In genomic region chr4:139295317-139296299, GRCh38 we compare ENCODE assay signal across 8 cellular contexts. TPM values are rescaled to one million over a fixed set of nuclear protein-coding genes. Genes with fewer than 3 reads are reported as not detected.
A peak's percentile ranks its signal among the peaks of the same experiment; 100 is the strongest.
DNase-seq lines count a peak whose midpoint lies in the region; ATAC-seq and TF ChIP-seq lines count a peak whose summit lies in the region.

No MANE protein-coding gene starts in this region.

- TF ChIP-seq CTCF in Loucy (conservative IDR thresholded peaks at IDR 0.05; ENCODE audit: low read length), result peak; percentile 84
- peak; percentile 96 for TF ChIP-seq CTCF in RWPE2 (IDR thresholded peaks at IDR 0.05; ENCODE audit: poor library complexity, severe bottlenecking)
- peak; percentile 94 for TF ChIP-seq CTCF in foreskin fibroblast (IDR thresholded peaks at IDR 0.05; ENCODE audit: low read depth, low read length)

- peak overlapping the region; percentile 82 for H3K4me2 ChIP-seq in Loucy (ENCODE audit: low read depth, low read length, poor library complexity, severe bottlenecking)

- H3K4me3 ChIP-seq in H7 (ENCODE audit: insufficient read depth, low read depth, low read length), result peak overlapping the region; percentile 77
- peak overlapping the region; percentile 97 for H3K4me3 ChIP-seq in Loucy (ENCODE audit: low read length, poor library complexity, severe bottlenecking)
- H3K4me3 ChIP-seq in RWPE2 (ENCODE audit: severe bottlenecking), result peak overlapping the region; percentile 72
- peak overlapping the region; percentile 86 to 92 for H3K4me3 ChIP-seq in foreskin fibroblast (ENCODE audit: low read depth in 1 of 2, low read length in 2 of 2)
- peak overlapping the region; percentile 83 for H3K4me3 ChIP-seq in neuron (ENCODE audit: low read length)

- H3K9ac ChIP-seq in ES-I3 (ENCODE audit: low read depth, low read length) (peak overlapping the region; percentile 88), Loucy (ENCODE audit: low read depth, low read length, poor library complexity, severe bottlenecking) (peak overlapping the region; percentile 95)

- H3K27ac ChIP-seq in RWPE2 (ENCODE audit: poor library complexity, severe bottlenecking), result peak overlapping the region; percentile 64

- H4K20me1 ChIP-seq in Loucy (ENCODE audit: insufficient read depth, low read length, poor library complexity, severe bottlenecking), result no peaks in the 10 kb centered on the region

- H2AFZ ChIP-seq in Loucy (ENCODE audit: low read length) (peak overlapping the region; percentile 93), neuron (ENCODE audit: low read depth, low read length) (peak overlapping the region; percentile 83)

- H3K36me3 ChIP-seq in ES-I3 (ENCODE audit: insufficient read depth, low read length) (no peaks in the 10 kb centered on the region), H7 (replicated peaks; ENCODE audit: control insufficient read depth, insufficient read depth, low read length) (no peaks in the 10 kb centered on the region; the same call in 1 of the 2 replicates), Loucy (ENCODE audit: insufficient read depth, low read length) (peaks cover 8% of the 10 kb centered on the region), RWPE2 (ENCODE audit: low read depth) (peaks cover 43% of the 10 kb centered on the region), neuron (ENCODE audit: insufficient read depth, low read length) (peaks cover 27% of the 10 kb centered on the region)

- no peaks in the 10 kb centered on the region for H3K27me3 ChIP-seq in H7 (ENCODE audit: control insufficient read depth, insufficient read depth, low read length)
- H3K27me3 ChIP-seq in Loucy (ENCODE audit: insufficient read depth, low read length, poor library complexity, severe bottlenecking), result no peaks in the 10 kb centered on the region
- no peaks in the 10 kb centered on the region for H3K27me3 ChIP-seq in RWPE2 (ENCODE audit: insufficient read depth, poor library complexity, severe bottlenecking)
- H3K27me3 ChIP-seq in neuron (ENCODE audit: insufficient read depth, low read length), result no peaks in the 10 kb centered on the region

- no peaks in the 10 kb centered on the region; the same call in 1 of the 2 replicates for H3F3A ChIP-seq in Loucy (ENCODE audit: low read depth)

- no peaks in the 10 kb centered on the region for H3K9me3 ChIP-seq in ES-I3 (ENCODE audit: control insufficient read depth, insufficient read depth, low read length)
- H3K9me3 ChIP-seq in Loucy (ENCODE audit: insufficient read depth, low read depth, low read length), result no peaks in the 10 kb centered on the region
- H3K9me3 ChIP-seq in RWPE2 (ENCODE audit: severe bottlenecking), result no peaks in the 10 kb centered on the region
- H3K9me3 ChIP-seq in neuron (ENCODE audit: low read length), result no peaks in the 10 kb centered on the region

- DNase-seq in H7 (peak; percentile 92), RWPE2 (ENCODE audit: low spot score) (peak; percentile 90), foreskin fibroblast (peak; percentile 90 to 98), stromal cell of bone marrow (ENCODE audit: low read depth) (peak; percentile 83)
- peak; percentile 100 for DNase-seq in activated effector memory CD4-positive, alpha-beta T cell treated with anti-CD3 and anti-CD28 coated beads, Interleukin-2, amount 50 U/mL, for 16 hours

- ATAC-seq in RWPE2 (ENCODE audit: low read depth), result peak; percentile 90

- peaks cover 9% of the 10 kb centered on the region; the same call in 1 of the 2 replicates for H3K4me1 ChIP-seq in ES-I3 (ENCODE audit: insufficient read depth, low read length)
- H3K4me1 ChIP-seq in Loucy (ENCODE audit: insufficient read depth, low read length, poor library complexity, severe bottlenecking), result peaks cover 51% of the 10 kb centered on the region
- peaks cover 28% of the 10 kb centered on the region for H3K4me1 ChIP-seq in RWPE2 (ENCODE audit: insufficient read depth, poor library complexity, severe bottlenecking)
- peaks cover 20% of the 10 kb centered on the region for H3K4me1 ChIP-seq in neuron (ENCODE audit: insufficient read depth, low read length)

- H3K9me2 ChIP-seq in Loucy (replicated peaks; ENCODE audit: low read depth, low read length), result no peaks in the 10 kb centered on the region

- H3K79me2 ChIP-seq in Loucy (ENCODE audit: insufficient read depth, low read length), result peaks cover 48% of the 10 kb centered on the region

RNA-seq across cellular contexts. Expression of gene NAA15, which starts 5.7 kb away (rescaled TPM):
- total RNA-seq in H7 (2014; rRNA removed; shearing (Covaris generic)), result 60.5 and 68.7 TPM in 2 replicates

RNA-seq across cellular contexts. Expression of gene NDUFC1, which starts 6.7 kb away (rescaled TPM):
- total RNA-seq in H7 (2014; rRNA removed; shearing (Covaris generic)), result 78.0 and 82.2 TPM in 2 replicates

RNA-seq across cellular contexts. Expression of gene MGARP, which starts 15.6 kb away (rescaled TPM):
- total RNA-seq in H7 (2014; rRNA removed; shearing (Covaris generic)), result 0.21 and 2.0 TPM in 2 replicates

Comparison
In these comparisons a context has a peak if more than half of its experiments do, and no peak if none do; other contexts are left out.
1. Peak in every context shown above with its lines: DNase-seq, ATAC-seq, H3K4me3 ChIP-seq and H3K27ac ChIP-seq.